ENCODE assay signal across 26 cellular contexts in the genomic region with DNA sequence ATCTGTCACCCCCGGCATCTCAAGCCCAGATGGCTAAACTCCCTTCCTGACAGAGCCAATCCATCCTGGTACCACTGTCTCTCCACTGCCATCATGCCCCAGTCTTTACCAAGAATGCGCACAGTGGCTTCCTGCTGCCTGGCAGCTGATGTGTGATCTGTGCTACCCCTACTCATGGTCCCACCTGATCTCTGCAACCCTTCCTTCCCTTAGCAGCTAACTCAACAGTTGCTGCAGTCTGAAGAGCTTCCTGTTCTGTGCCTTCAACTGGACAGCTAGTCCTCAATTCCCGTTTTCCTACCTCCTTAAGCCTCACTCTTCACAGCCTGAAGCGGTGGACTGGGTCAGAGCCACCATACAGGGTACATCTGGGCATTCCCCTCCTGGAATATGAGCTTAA. TPM values are rescaled to one million over a fixed set of nuclear protein-coding genes. Genes with fewer than 3 reads are reported as not detected.
"Had no signal": no experiment of that assay in that cellular context is flagged by ENCODE, and none has a peak within 500 bp of the region (broad histone marks: within the 10 kb centered on the region; RNA-seq: fewer than 3 reads in every experiment).

No MANE protein-coding gene starts in this region.

- H3K27me3 ChIP-seq: neutrophil, testis had no signal

- H3K4me3 Mint-ChIP-seq: activated B cell treated with CpG ODN at 0.5 μM for 24 hours; activated CD4-positive, alpha-beta memory T cell treated with anti-CD3 and anti-CD28 coated beads, Interleukin-2, amount 10 ng/mL, durations not matched to agents 7 days and 5 days; activated naive CD4-positive, alpha-beta T cell treated with anti-CD3 and anti-CD28 coated beads, Interleukin-2, amount 10 ng/mL, durations not matched to agents 7 days and 5 days; activated T-cell treated with anti-CD3 and anti-CD28 coated beads, Interleukin-2, amount 50 U/mL, for 24 hours; dendritic cell treated with granulocyte-macrophage colony-stimulating factor and Interleukin-4, amounts not matched to agents 40 ng/mL and 50 ng/mL, for 4 days; stimulated activated memory B cell treated with anti-CD40 and anti-IgM and Interleukin-4, amounts not matched to agents 10 μg/mL and 1 μg/mL and 100 μg/mL, for 72 hours; T-helper 2 cell treated with Interferon-gamma antibody and Interleukin-4, amounts not matched to agents 5 μg/mL and 100 μg/mL, for 36 hours; type B pancreatic cell had no signal

- H3K79me2 ChIP-seq: parathyroid adenoma had no signal

- H3K4me3 ChIP-seq: lung, SK-N-MC, smooth muscle cell, testis had no signal

- H3K4me1 ChIP-seq: parathyroid adenoma had no signal

- H3K27ac ChIP-seq: epithelial cell of prostate, neutrophil, parathyroid adenoma, SK-N-MC, testis had no signal

- H2AFZ ChIP-seq: parathyroid adenoma had no signal

- H3K9me3 ChIP-seq: neutrophil, testis had no signal

- H3K4me2 ChIP-seq: smooth muscle cell had no signal

- H3K27ac Mint-ChIP-seq: activated B cell treated with CpG ODN at 0.5 μM for 24 hours; activated CD4-positive, alpha-beta memory T cell treated with anti-CD3 and anti-CD28 coated beads, Interleukin-2, amount 10 ng/mL, durations not matched to agents 7 days and 5 days; activated naive CD4-positive, alpha-beta T cell treated with anti-CD3 and anti-CD28 coated beads, Interleukin-2, amount 10 ng/mL, durations not matched to agents 7 days and 5 days; activated T-cell treated with anti-CD3 and anti-CD28 coated beads, Interleukin-2, amount 50 U/mL, for 24 hours; dendritic cell treated with granulocyte-macrophage colony-stimulating factor and Interleukin-4, amounts not matched to agents 40 ng/mL and 50 ng/mL, for 4 days; stimulated activated memory B cell treated with anti-CD40 and anti-IgM and Interleukin-4, amounts not matched to agents 10 μg/mL and 1 μg/mL and 100 μg/mL, for 72 hours; T-helper 2 cell treated with Interferon-gamma antibody and Interleukin-4, amounts not matched to agents 5 μg/mL and 100 μg/mL, for 36 hours; type B pancreatic cell had no signal

- H3K27me3 Mint-ChIP-seq: activated B cell treated with CpG ODN at 0.5 μM for 24 hours; activated T-cell treated with anti-CD3 and anti-CD28 coated beads, Interleukin-2, amount 50 U/mL, for 24 hours had no signal

- H3K36me3 ChIP-seq: neutrophil had no signal

- H3K9ac ChIP-seq: parathyroid adenoma had no signal

- ATAC-seq: sciatic nerve; stimulated activated memory B cell treated with anti-CD40 and anti-IgM and Interleukin-4, amounts not matched to agents 10 μg/mL and 1 μg/mL and 100 μg/mL, for 72 hours had no signal

- DNase-seq: activated B cell treated with CpG ODN at 0.5 μM for 24 hours; activated CD4-positive, alpha-beta memory T cell treated with anti-CD3 and anti-CD28 coated beads, Interleukin-2, amount 10 ng/mL, durations not matched to agents 7 days and 5 days; activated CD4-positive, alpha-beta T cell treated with anti-CD3 and anti-CD28 coated beads for 48 hours; activated naive CD4-positive, alpha-beta T cell treated with anti-CD3 and anti-CD28 coated beads, Interleukin-2, amount 10 ng/mL, durations not matched to agents 7 days and 5 days; activated T-cell treated with anti-CD3 and anti-CD28 coated beads, Interleukin-2, amount 50 U/mL, for 24 hours; effector memory CD4-positive, alpha-beta T cell; foreskin fibroblast; hippocampal formation; left colon; stimulated activated CD4-positive, alpha-beta T cell treated with anti-CD3 and anti-CD28 coated beads, Interleukin-4, amount 100 ng/mL, for 4 hours; testis had no signal

- H3K36me3 Mint-ChIP-seq: type B pancreatic cell had no signal

- H3K9me3 Mint-ChIP-seq: activated B cell treated with CpG ODN at 0.5 μM for 24 hours; activated CD4-positive, alpha-beta memory T cell treated with anti-CD3 and anti-CD28 coated beads, Interleukin-2, amount 10 ng/mL, durations not matched to agents 7 days and 5 days; activated naive CD4-positive, alpha-beta T cell treated with anti-CD3 and anti-CD28 coated beads, Interleukin-2, amount 10 ng/mL, durations not matched to agents 7 days and 5 days; activated T-cell treated with anti-CD3 and anti-CD28 coated beads, Interleukin-2, amount 50 U/mL, for 24 hours; dendritic cell treated with granulocyte-macrophage colony-stimulating factor and Interleukin-4, amounts not matched to agents 40 ng/mL and 50 ng/mL, for 4 days; stimulated activated memory B cell treated with anti-CD40 and anti-IgM and Interleukin-4, amounts not matched to agents 10 μg/mL and 1 μg/mL and 100 μg/mL, for 72 hours; T-helper 2 cell treated with Interferon-gamma antibody and Interleukin-4, amounts not matched to agents 5 μg/mL and 100 μg/mL, for 36 hours; type B pancreatic cell had no signal

- FAIRE-seq: bronchial epithelial cell, islet of Langerhans had no signal

RNA-seq across cellular contexts. Expression of a gene that starts 7.6 kb away (rescaled TPM):
- total RNA-seq: activated B cell treated with CpG ODN at 0.5 μM for 24 hours; activated CD4-positive, alpha-beta memory T cell treated with anti-CD3 and anti-CD28 coated beads, Interleukin-2, amount 10 ng/mL, durations not matched to agents 7 days and 5 days; cerebellum; lung; myocyte; sciatic nerve had no signal
- polyA plus RNA-seq: lung, smooth muscle cell had no signal
